13 cellular contexts compared by ENCODE assay signal in the genomic region with DNA sequence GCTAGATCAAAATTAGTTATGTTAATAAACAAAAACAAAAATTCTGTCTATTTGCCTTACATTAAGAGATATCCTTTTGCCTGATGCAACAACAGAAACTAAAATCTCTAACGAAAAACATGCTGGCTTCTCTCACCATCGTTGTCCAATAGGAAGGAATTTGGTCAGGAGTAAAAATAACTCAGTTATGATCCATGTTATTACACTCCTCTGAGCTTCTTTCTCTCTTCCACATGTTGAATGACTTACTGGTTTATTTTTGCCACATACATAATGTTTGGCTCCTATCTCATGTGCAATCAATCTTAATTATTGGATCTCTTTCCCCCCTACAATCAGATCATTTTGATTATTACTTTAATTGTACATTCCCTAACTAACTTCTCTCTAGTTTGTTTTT.
DNase-seq lines count a peak whose midpoint lies in the region; ATAC-seq and TF ChIP-seq lines count a peak whose summit lies in the region.
"Had no signal": no experiment of that assay in that cellular context is flagged by ENCODE, and none has a peak within 500 bp of the region (broad histone marks: within the 10 kb centered on the region; RNA-seq: fewer than 3 reads in every experiment).

No MANE protein-coding gene starts in this region.

- TF ChIP-seq CTCF in HFFc6 (IDR thresholded peaks at IDR 0.05) (no peak), chondrocyte (IDR thresholded peaks at IDR 0.05) (no peak), suprapubic skin (IDR thresholded peaks at IDR 0.05) (no peak)

- intact Hi-C loops in right cardiac atrium (cut with DNase I) = loop anchor here in 1 of 4 donors (10.0 kb wide), 1 partner anchor 63 kb away; no protein-coding TSS in a partner anchor

- no peaks in the 10 kb centered on the region; the same call in 1 of the 2 replicates for H3K27me3 Mint-ChIP-seq in HFFc6 (ENCODE audit: insufficient read depth)
- no peaks in the 10 kb centered on the region for H3K27me3 Mint-ChIP-seq in chondrocyte (ENCODE audit: low read depth)
- H3K27me3 Mint-ChIP-seq in stimulated activated naive CD8-positive, alpha-beta T cell treated with anti-CD3 and anti-CD28 coated beads, Interleukin-15, amount 100 ng/mL, for 72 hours = no peaks in the 10 kb centered on the region
- no peaks in the 10 kb centered on the region for H3K27me3 Mint-ChIP-seq in activated T-cell treated with anti-CD3 and anti-CD28 coated beads, Interleukin-2, amount 50 U/mL, for 24 hours
- H3K27me3 Mint-ChIP-seq: activated naive CD8-positive, alpha-beta T cell; CD4-positive, CD25-positive, alpha-beta regulatory T cell had no signal

- H3K27ac ChIP-seq in right cardiac atrium (ENCODE audit: low read length) = no peak overlapping the region
- peak overlapping the region; percentile 86 for H3K27ac ChIP-seq in suprapubic skin
- H3K27ac ChIP-seq: neural progenitor cell had no signal

- H3K9me3 Mint-ChIP-seq in HFFc6 (no peaks in the 10 kb centered on the region), chondrocyte (ENCODE audit: low read depth) (no peaks in the 10 kb centered on the region)
- no peaks in the 10 kb centered on the region for H3K9me3 Mint-ChIP-seq in stimulated activated naive CD8-positive, alpha-beta T cell treated with anti-CD3 and anti-CD28 coated beads, Interleukin-15, amount 100 ng/mL, for 72 hours
- H3K9me3 Mint-ChIP-seq in activated T-cell treated with anti-CD3 and anti-CD28 coated beads, Interleukin-2, amount 50 U/mL, for 24 hours = no peaks in the 10 kb centered on the region
- H3K9me3 Mint-ChIP-seq: neural progenitor cell had no signal

- peak in 1 of 2 donors; percentile 25 for ATAC-seq in right cardiac atrium
- ATAC-seq in stimulated activated naive CD8-positive, alpha-beta T cell treated with anti-CD3 and anti-CD28 coated beads, Interleukin-15, amount 100 ng/mL, for 72 hours = no peak

- H3K36me3 Mint-ChIP-seq in HFFc6 (ENCODE audit: low read depth) (no peaks in the 10 kb centered on the region), chondrocyte (ENCODE audit: low read depth) (no peaks in the 10 kb centered on the region)
- H3K36me3 Mint-ChIP-seq in activated T-cell treated with anti-CD3 and anti-CD28 coated beads, Interleukin-2, amount 50 U/mL, for 24 hours (ENCODE audit: low read depth) = no peaks in the 10 kb centered on the region
- H3K36me3 Mint-ChIP-seq: activated naive CD8-positive, alpha-beta T cell; CD4-positive, CD25-positive, alpha-beta regulatory T cell had no signal

- no peak for TF ChIP-seq POLR2A in suprapubic skin (IDR thresholded peaks at IDR 0.05)

- H3K4me1 ChIP-seq in right cardiac atrium (ENCODE audit: control insufficient read depth, insufficient read depth, low read length) = peaks cover 2% of the 10 kb centered on the region
- peaks cover 16% of the 10 kb centered on the region for H3K4me1 ChIP-seq in suprapubic skin
- H3K4me1 ChIP-seq: neural progenitor cell, Peyer's patch had no signal

- TF ChIP-seq EP300 in suprapubic skin (IDR thresholded peaks at IDR 0.05) = no peak

- peak overlapping the region; percentile 49 for H3K4me3 Mint-ChIP-seq in HFFc6
- H3K4me3 Mint-ChIP-seq in chondrocyte (ENCODE audit: unreplicated experiment) = peak overlapping the region; percentile 34
- no peak overlapping the region for H3K4me3 Mint-ChIP-seq in stimulated activated naive CD8-positive, alpha-beta T cell treated with anti-CD3 and anti-CD28 coated beads, Interleukin-15, amount 100 ng/mL, for 72 hours
- H3K4me3 Mint-ChIP-seq in activated T-cell treated with anti-CD3 and anti-CD28 coated beads, Interleukin-2, amount 50 U/mL, for 24 hours = no peak overlapping the region
- H3K4me3 Mint-ChIP-seq: activated naive CD8-positive, alpha-beta T cell; CD4-positive, CD25-positive, alpha-beta regulatory T cell; neural progenitor cell had no signal

- H3K27ac Mint-ChIP-seq in HFFc6 (no peak overlapping the region), chondrocyte (ENCODE audit: unreplicated experiment) (peak overlapping the region; percentile 86)
- no peak overlapping the region for H3K27ac Mint-ChIP-seq in stimulated activated naive CD8-positive, alpha-beta T cell treated with anti-CD3 and anti-CD28 coated beads, Interleukin-15, amount 100 ng/mL, for 72 hours
- no peak overlapping the region for H3K27ac Mint-ChIP-seq in activated T-cell treated with anti-CD3 and anti-CD28 coated beads, Interleukin-2, amount 50 U/mL, for 24 hours
- H3K27ac Mint-ChIP-seq: activated naive CD8-positive, alpha-beta T cell; CD4-positive, CD25-positive, alpha-beta regulatory T cell had no signal

- no peaks in the 10 kb centered on the region for H3K9me3 ChIP-seq in right cardiac atrium (ENCODE audit: control insufficient read depth, low read length)
- no peaks in the 10 kb centered on the region for H3K9me3 ChIP-seq in suprapubic skin
- H3K9me3 ChIP-seq: Peyer's patch had no signal

- 10% methylated on average over 2 of the region's 2 CpGs for WGBS in right cardiac atrium
- WGBS in suprapubic skin = 9% methylated on average over 2 of the region's 2 CpGs

- H3K27me3 ChIP-seq in right cardiac atrium (ENCODE audit: control insufficient read depth, insufficient read depth) = no peaks in the 10 kb centered on the region
- H3K27me3 ChIP-seq in suprapubic skin = no peaks in the 10 kb centered on the region
- H3K27me3 ChIP-seq: neural progenitor cell, Peyer's patch had no signal

- no peaks in the 10 kb centered on the region for H3K36me3 ChIP-seq in suprapubic skin
- H3K36me3 ChIP-seq: neural progenitor cell, Peyer's patch had no signal

- H3K4me1 Mint-ChIP-seq in HFFc6 (ENCODE audit: low read depth) (peaks cover 29% of the 10 kb centered on the region), chondrocyte (ENCODE audit: low read depth) (peaks cover 38% of the 10 kb centered on the region)
- H3K4me1 Mint-ChIP-seq in stimulated activated naive CD8-positive, alpha-beta T cell treated with anti-CD3 and anti-CD28 coated beads, Interleukin-15, amount 100 ng/mL, for 72 hours = no peaks in the 10 kb centered on the region
- no peaks in the 10 kb centered on the region for H3K4me1 Mint-ChIP-seq in activated T-cell treated with anti-CD3 and anti-CD28 coated beads, Interleukin-2, amount 50 U/mL, for 24 hours (ENCODE audit: low read depth)
- H3K4me1 Mint-ChIP-seq: CD4-positive, CD25-positive, alpha-beta regulatory T cell had no signal

- DNase-seq in HFFc6 = no peak
- no peak for DNase-seq in chondrocyte (ENCODE audit: low spot score)
- no peak for DNase-seq in right cardiac atrium
- no peak for DNase-seq in suprapubic skin (ENCODE audit: low spot score in 2 of 2)
- DNase-seq in stimulated activated naive CD8-positive, alpha-beta T cell treated with anti-CD3 and anti-CD28 coated beads, Interleukin-15, amount 100 ng/mL, for 72 hours = no peak
- DNase-seq in SIG-M5 treated with dmso at 0.1 percent for 504 hours (lab: John Stamatoyannopoulos, UW; ENCODE audit: unreplicated experiment) = no peak
- no peak for DNase-seq in activated T-cell treated with anti-CD3 and anti-CD28 coated beads, Interleukin-2, amount 50 U/mL, for 24 hours
- no peak for DNase-seq in NCI-H524 (lab: John Stamatoyannopoulos, UW)
- DNase-seq: CD4-positive, CD25-positive, alpha-beta regulatory T cell; islet precursor cell; Peyer's patch had no signal

- H3K4me3 ChIP-seq in right cardiac atrium (ENCODE audit: low read length) = peak overlapping the region; percentile 9
- no peak overlapping the region for H3K4me3 ChIP-seq in suprapubic skin
- H3K4me3 ChIP-seq: neural progenitor cell, Peyer's patch had no signal

Comparison
In these comparisons a context has a peak if more than half of its experiments do, and no peak if none do; other contexts are left out.
1. H3K4me3 Mint-ChIP-seq: peak in HFFc6 (single experiment) and chondrocyte (single experiment); none in stimulated activated naive CD8-positive, alpha-beta T cell treated with anti-CD3 and anti-CD28 coated beads, Interleukin-15, amount 100 ng/mL, for 72 hours (0 of 2) and activated T-cell treated with anti-CD3 and anti-CD28 coated beads, Interleukin-2, amount 50 U/mL, for 24 hours (single experiment).